Comparison of ENCODE assay signal across 20 cellular contexts in genomic region chr9:38434365-38434764, GRCh38. TPM values are rescaled to one million over a fixed set of nuclear protein-coding genes. Genes with fewer than 3 reads are reported as not detected.
"Had no signal": no experiment of that assay in that cellular context is flagged by ENCODE, and none has a peak within 500 bp of the region (broad histone marks: within the 10 kb centered on the region; RNA-seq: fewer than 3 reads in every experiment).

No MANE protein-coding gene starts in this region.

- H3K36me3 ChIP-seq: esophagus muscularis mucosa, gastrocnemius medialis, heart right ventricle, neutrophil had no signal

- ATAC-seq: gastrocnemius medialis; heart right ventricle; naive thymus-derived CD4-positive, alpha-beta T cell; stimulated activated memory B cell treated with anti-CD40 and anti-IgM and Interleukin-4, amounts not matched to agents 10 μg/mL and 1 μg/mL and 100 μg/mL, for 72 hours; stimulated activated naive CD8-positive, alpha-beta T cell treated with anti-CD3 and anti-CD28 coated beads, Interleukin-15, amount 100 ng/mL, for 72 hours had no signal

- H3K4me3 Mint-ChIP-seq: central memory CD8-positive, alpha-beta T cell; naive thymus-derived CD4-positive, alpha-beta T cell; stimulated activated memory B cell treated with anti-CD40 and anti-IgM and Interleukin-4, amounts not matched to agents 10 μg/mL and 1 μg/mL and 100 μg/mL, for 72 hours; stimulated activated naive CD8-positive, alpha-beta T cell treated with anti-CD3 and anti-CD28 coated beads, Interleukin-15, amount 100 ng/mL, for 72 hours had no signal

- H3K4me1 ChIP-seq: esophagus muscularis mucosa, gastrocnemius medialis had no signal

- H3K27me3 ChIP-seq: gastrocnemius medialis had no signal

- H3K27ac ChIP-seq: epithelial cell of prostate, esophagus muscularis mucosa, gastrocnemius medialis, heart right ventricle, neutrophil had no signal

- H3K9me3 ChIP-seq: esophagus muscularis mucosa, gastrocnemius medialis, heart right ventricle, neutrophil had no signal

- H3K36me3 Mint-ChIP-seq: naive thymus-derived CD4-positive, alpha-beta T cell; stimulated activated memory B cell treated with anti-CD40 and anti-IgM and Interleukin-4, amounts not matched to agents 10 μg/mL and 1 μg/mL and 100 μg/mL, for 72 hours had no signal

- H3K4me1 Mint-ChIP-seq: central memory CD8-positive, alpha-beta T cell; stimulated activated memory B cell treated with anti-CD40 and anti-IgM and Interleukin-4, amounts not matched to agents 10 μg/mL and 1 μg/mL and 100 μg/mL, for 72 hours; stimulated activated naive CD8-positive, alpha-beta T cell treated with anti-CD3 and anti-CD28 coated beads, Interleukin-15, amount 100 ng/mL, for 72 hours had no signal

- DNase-seq: effector memory CD4-positive, alpha-beta T cell; gastrocnemius medialis; heart right ventricle; left cardiac atrium; naive thymus-derived CD4-positive, alpha-beta T cell; right cardiac atrium; stimulated activated CD4-positive, alpha-beta T cell treated with anti-CD3 and anti-CD28 coated beads, Interleukin-4, amount 100 ng/mL, for 1 hour; stimulated activated naive CD8-positive, alpha-beta T cell treated with anti-CD3 and anti-CD28 coated beads, Interleukin-15, amount 100 ng/mL, for 72 hours; substantia nigra; trophoblast cell had no signal

- H3K4me3 ChIP-seq: esophagus muscularis mucosa, gastrocnemius medialis, heart right ventricle had no signal

- H3K9me3 Mint-ChIP-seq: central memory CD8-positive, alpha-beta T cell; stimulated activated memory B cell treated with anti-CD40 and anti-IgM and Interleukin-4, amounts not matched to agents 10 μg/mL and 1 μg/mL and 100 μg/mL, for 72 hours; stimulated activated naive CD8-positive, alpha-beta T cell treated with anti-CD3 and anti-CD28 coated beads, Interleukin-15, amount 100 ng/mL, for 72 hours had no signal

- H3K27ac Mint-ChIP-seq: stimulated activated memory B cell treated with anti-CD40 and anti-IgM and Interleukin-4, amounts not matched to agents 10 μg/mL and 1 μg/mL and 100 μg/mL, for 72 hours; stimulated activated naive CD8-positive, alpha-beta T cell treated with anti-CD3 and anti-CD28 coated beads, Interleukin-15, amount 100 ng/mL, for 72 hours had no signal

RNA-seq across cellular contexts. Expression of gene IGFBPL1, which starts 10.1 kb away (rescaled TPM):
- total RNA-seq: fibroblast of villous mesenchyme; gastrocnemius medialis; heart right ventricle; mesenteric fat pad; mononuclear cell; naive thymus-derived CD4-positive, alpha-beta T cell had no signal
- polyA plus RNA-seq: heart right ventricle; keratinocyte; liver; naive thymus-derived CD4-positive, alpha-beta T cell had no signal
